Comparison of ENCODE assay signal across 21 cellular contexts in the genomic region with DNA sequence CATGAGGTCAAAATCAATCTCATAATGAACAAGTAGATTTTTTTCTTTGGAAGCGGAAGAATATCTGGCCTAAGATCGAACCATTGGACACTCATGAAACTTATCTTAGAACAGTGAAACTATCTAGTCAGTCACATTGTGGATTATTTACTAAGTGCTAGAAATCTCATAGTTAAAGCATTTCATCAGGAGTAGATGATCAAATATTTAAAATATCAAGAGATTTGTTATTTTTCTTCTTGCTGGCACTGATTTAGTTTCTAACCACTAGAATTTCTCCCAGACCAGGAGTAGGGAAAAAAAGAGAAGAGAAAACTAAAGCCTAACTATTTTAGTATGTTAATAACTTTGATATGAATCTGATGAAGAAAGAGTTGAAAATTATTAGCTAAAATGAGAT.
"Had no signal": no experiment of that assay in that cellular context is flagged by ENCODE, and none has a peak within 500 bp of the region (broad histone marks: within the 10 kb centered on the region; RNA-seq: fewer than 3 reads in every experiment).

No MANE protein-coding gene starts in this region.

- H3K9me3 Mint-ChIP-seq: activated CD4-positive, alpha-beta memory T cell treated with anti-CD3 and anti-CD28 coated beads, Interleukin-2, amount 10 ng/mL, durations not matched to agents 7 days and 5 days; dendritic cell treated with granulocyte-macrophage colony-stimulating factor and Interleukin-4, amounts not matched to agents 40 ng/mL and 50 ng/mL, for 4 days; naive thymus-derived CD8-positive, alpha-beta T cell had no signal

- H3K27me3 ChIP-seq: breast epithelium, gastroesophageal sphincter, heart right ventricle, right atrium auricular region had no signal

- H3K4me3 Mint-ChIP-seq: activated CD4-positive, alpha-beta memory T cell treated with anti-CD3 and anti-CD28 coated beads, Interleukin-2, amount 10 ng/mL, durations not matched to agents 7 days and 5 days; dendritic cell treated with granulocyte-macrophage colony-stimulating factor and Interleukin-4, amounts not matched to agents 40 ng/mL and 50 ng/mL, for 4 days; naive thymus-derived CD8-positive, alpha-beta T cell had no signal

- H3K36me3 Mint-ChIP-seq: activated naive CD4-positive, alpha-beta T cell treated with anti-CD3 and anti-CD28 coated beads, Interleukin-2, amount 50 U/mL, for 72 hours had no signal

- FAIRE-seq: islet of Langerhans had no signal

- H3K4me3 ChIP-seq: breast epithelium, gastroesophageal sphincter, heart right ventricle, right atrium auricular region, skin epidermis had no signal

- H3K4me1 ChIP-seq: breast epithelium had no signal

- H3K9me3 ChIP-seq: breast epithelium, gastroesophageal sphincter, right atrium auricular region had no signal

- H3K27ac ChIP-seq: breast epithelium, gastroesophageal sphincter, skin epidermis had no signal

- ATAC-seq: activated naive CD4-positive, alpha-beta T cell treated with anti-CD3 and anti-CD28 coated beads, Interleukin-2, amount 50 U/mL, for 72 hours; gastroesophageal sphincter; left lobe of liver; naive thymus-derived CD8-positive, alpha-beta T cell had no signal

- DNase-seq: activated CD4-positive, alpha-beta memory T cell treated with anti-CD3 and anti-CD28 coated beads, Interleukin-2, amount 10 ng/mL, durations not matched to agents 7 days and 5 days; activated CD4-positive, alpha-beta T cell treated with anti-CD3 and anti-CD28 coated beads for 4 hours; activated effector memory CD4-positive, alpha-beta T cell treated with anti-CD3 and anti-CD28 coated beads, Interleukin-2, amount 50 U/mL, for 16 hours; activated T-cell treated with anti-CD3 and anti-CD28 coated beads, Interleukin-2, amount 50 U/mL, for 48 hours; amniotic stem cell; cerebellar nuclear complex; heart right ventricle; naive thymus-derived CD8-positive, alpha-beta T cell; stimulated activated CD4-positive, alpha-beta T cell treated with anti-CD3 and anti-CD28 coated beads, Interleukin-15, amount 100 ng/mL, for 24 hours; stimulated activated CD4-positive, alpha-beta T cell treated with anti-CD3 and anti-CD28 coated beads, Interleukin-4, amount 100 ng/mL, for 1 hour; stimulated activated naive CD4-positive, alpha-beta T cell; substantia nigra; T-helper 2 cell had no signal

- H3K36me3 ChIP-seq: breast epithelium, gastroesophageal sphincter, heart right ventricle, right atrium auricular region had no signal

- H3K27ac Mint-ChIP-seq: activated CD4-positive, alpha-beta memory T cell treated with anti-CD3 and anti-CD28 coated beads, Interleukin-2, amount 10 ng/mL, durations not matched to agents 7 days and 5 days; activated naive CD4-positive, alpha-beta T cell treated with anti-CD3 and anti-CD28 coated beads, Interleukin-2, amount 50 U/mL, for 72 hours; dendritic cell treated with granulocyte-macrophage colony-stimulating factor and Interleukin-4, amounts not matched to agents 40 ng/mL and 50 ng/mL, for 4 days; naive thymus-derived CD8-positive, alpha-beta T cell had no signal
